8 cellular contexts compared by ENCODE assay signal in the genomic region with DNA sequence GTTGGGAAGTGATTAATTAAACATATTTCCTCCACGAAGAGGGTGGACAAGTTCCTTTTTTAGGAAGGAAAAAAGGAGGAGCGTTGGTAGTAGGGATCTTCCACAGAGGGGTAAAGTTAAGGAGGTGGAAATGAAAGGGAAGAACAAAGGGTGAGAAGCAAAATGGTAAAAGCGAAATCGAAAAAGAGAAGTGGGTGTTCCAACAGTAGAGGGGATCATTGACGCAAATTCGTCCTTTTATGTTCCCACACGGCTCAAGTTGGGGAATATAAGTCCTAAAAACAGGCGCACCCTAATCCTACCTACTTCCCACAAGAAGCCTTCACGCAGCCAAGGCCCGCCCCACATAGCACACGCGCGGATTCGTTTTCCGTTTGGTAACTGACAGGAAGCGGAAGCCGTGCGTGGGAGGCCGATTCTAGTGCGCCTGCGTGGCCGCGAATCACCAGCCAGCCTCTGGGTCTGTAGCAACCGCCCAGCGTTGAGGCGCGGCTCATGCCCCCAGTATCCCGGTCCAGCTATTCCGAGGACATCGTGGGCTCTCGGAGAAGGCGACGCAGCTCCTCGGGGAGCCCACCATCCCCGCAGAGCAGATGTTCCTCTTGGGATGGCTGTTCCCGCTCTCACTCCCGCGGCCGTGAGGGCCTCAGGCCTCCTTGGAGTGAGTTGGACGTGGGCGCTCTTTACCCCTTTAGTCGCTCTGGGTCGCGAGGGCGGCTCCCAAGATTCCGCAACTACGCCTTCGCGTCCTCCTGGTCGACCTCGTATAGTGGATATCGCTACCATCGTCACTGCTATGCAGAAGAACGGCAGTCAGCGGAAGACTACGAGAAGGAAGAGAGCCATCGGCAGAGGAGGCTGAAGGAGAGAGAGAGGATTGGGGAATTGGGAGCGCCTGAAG. TPM values are rescaled to one million over a fixed set of nuclear protein-coding genes. Genes with fewer than 3 reads are reported as not detected.
A peak's percentile ranks its signal among the peaks of the same experiment; 100 is the strongest.
DNase-seq lines count a peak whose midpoint lies in the region; ATAC-seq and TF ChIP-seq lines count a peak whose summit lies in the region.

Gene NKAPL, plus strand, starts transcription at position 421 of the 901 bp plus-strand sequence. Its CDS starts 75 bp downstream, at position 496.

- H3K9me3 Mint-ChIP-seq in CD8-positive, alpha-beta T cell: peaks cover 3% of the 10 kb centered on the region
- H3K9me3 Mint-ChIP-seq in natural killer cell treated with Interleukin-12 subunit alpha and Interleukin-12 subunit beta and Interleukin-15 and Interleukin-18, amount 100 ng/mL, for 72 hours: peaks cover 4% of the 10 kb centered on the region

- POLR2A ChIA-PET in CD8-positive, alpha-beta T cell (lab: Charles Lee): no interaction called here

- peak within 1 kb of the TSS in 1 of 2 donors; percentile 22 for H3K9ac ChIP-seq in stomach smooth muscle (ENCODE audit: low read length in 2 of 2)

- intact Hi-C loops in CD8-positive, alpha-beta T cell (cut with DNase I, micrococcal nuclease): loop anchor here in 1 of 2 experiments (10.0 kb wide), 1 partner anchor 1084 kb away; no protein-coding TSS in a partner anchor

- peaks cover 9% of the 10 kb centered on the region for H3K4me1 Mint-ChIP-seq in CD8-positive, alpha-beta T cell (ENCODE audit: low read depth)
- peaks cover 4 to 6% of the 10 kb centered on the region in 2 donors for H3K4me1 Mint-ChIP-seq in natural killer cell treated with Interleukin-12 subunit alpha and Interleukin-12 subunit beta and Interleukin-15 and Interleukin-18, amount 100 ng/mL, for 72 hours (ENCODE audit: low read depth in 2 of 2)

- ATAC-seq in CD8-positive, alpha-beta T cell: peak; percentile 51
- peak; percentile 49 for ATAC-seq in esophagus mucosa
- ATAC-seq in natural killer cell treated with Interleukin-12 subunit alpha and Interleukin-12 subunit beta and Interleukin-15 and Interleukin-18, amount 100 ng/mL, for 72 hours: peak; percentile 65 to 78
- ATAC-seq in HG02571 (IDR thresholded peaks at IDR 0.05; ENCODE audit: unreplicated experiment): no peak
- no peak for ATAC-seq in GM19035 (IDR thresholded peaks at IDR 0.05; ENCODE audit: unreplicated experiment)

- H3K27ac ChIP-seq in CD8-positive, alpha-beta T cell (ENCODE audit: low read depth, low read length): no peak within 1 kb of the TSS
- H3K27ac ChIP-seq in stomach smooth muscle (ENCODE audit: low read length): peak within 1 kb of the TSS; percentile 3

- H3K36me3 ChIP-seq in CD8-positive, alpha-beta T cell (ENCODE audit: insufficient read depth, low read length): no peaks in the 10 kb centered on the region
- no peaks in the 10 kb centered on the region for H3K36me3 ChIP-seq in stomach smooth muscle (ENCODE audit: control insufficient read depth in 2 of 2, insufficient read depth in 2 of 2, low read length in 2 of 2)

- H3K27me3 Mint-ChIP-seq in CD8-positive, alpha-beta T cell (ENCODE audit: low read depth): peaks cover 7% of the 10 kb centered on the region
- peaks cover 33 to 35% of the 10 kb centered on the region in 2 donors for H3K27me3 Mint-ChIP-seq in natural killer cell treated with Interleukin-12 subunit alpha and Interleukin-12 subunit beta and Interleukin-15 and Interleukin-18, amount 100 ng/mL, for 72 hours

- H3K4me3 ChIP-seq in CD8-positive, alpha-beta T cell (ENCODE audit: low read depth, low read length): peak within 1 kb of the TSS; percentile 2
- peak within 1 kb of the TSS; percentile 72 to 74 for H3K4me3 ChIP-seq in stomach smooth muscle (ENCODE audit: low read length in 2 of 2)

- CTCF ChIA-PET in CD8-positive, alpha-beta T cell (lab: Charles Lee): interaction anchor here (0.9 kb wide), 1 partner anchor 117 kb away, joined by 3 read pairs; the partner anchor contains the start of gene ZKSCAN8

- no peaks in the 10 kb centered on the region for H3K36me3 Mint-ChIP-seq in CD8-positive, alpha-beta T cell
- peaks cover 27% of the 10 kb centered on the region for H3K36me3 Mint-ChIP-seq in natural killer cell treated with Interleukin-12 subunit alpha and Interleukin-12 subunit beta and Interleukin-15 and Interleukin-18, amount 100 ng/mL, for 72 hours

- H3K9me3 ChIP-seq in CD8-positive, alpha-beta T cell (ENCODE audit: low read length): no peaks in the 10 kb centered on the region
- H3K9me3 ChIP-seq in stomach smooth muscle (ENCODE audit: control insufficient read depth in 2 of 2, low read length in 2 of 2): peaks cover 3 to 11% of the 10 kb centered on the region in 2 donors

- TF ChIP-seq CTCF in CD8-positive, alpha-beta T cell (IDR thresholded peaks at IDR 0.05): no peak

- H3K27me3 ChIP-seq in CD8-positive, alpha-beta T cell (ENCODE audit: insufficient read depth, low read length): no peaks in the 10 kb centered on the region
- H3K27me3 ChIP-seq in stomach smooth muscle (ENCODE audit: control insufficient read depth in 1 of 2, insufficient read depth in 2 of 2, low read length in 2 of 2): no peaks in the 10 kb centered on the region

- DNase-seq in CD8-positive, alpha-beta T cell: peak; percentile 6 to 75 (median 50)
- DNase-seq in activated T-cell treated with anti-CD3 and anti-CD28 coated beads for 1 hour (ENCODE audit: low read depth): peak; percentile 42
- peak; percentile 87 for DNase-seq in natural killer cell treated with Interleukin-12 subunit alpha and Interleukin-12 subunit beta and Interleukin-15 and Interleukin-18, amount 100 ng/mL, for 72 hours (ENCODE audit: low spot score)
- DNase-seq in NCI-H1694 treated with DMSO at 0.1 percent for 48 hours (lab: John Stamatoyannopoulos, UW): no peak

- no peak within 1 kb of the TSS for H3K27ac Mint-ChIP-seq in CD8-positive, alpha-beta T cell
- peak within 1 kb of the TSS; percentile 24 to 52 for H3K27ac Mint-ChIP-seq in natural killer cell treated with Interleukin-12 subunit alpha and Interleukin-12 subunit beta and Interleukin-15 and Interleukin-18, amount 100 ng/mL, for 72 hours

- H3K4me3 Mint-ChIP-seq in CD8-positive, alpha-beta T cell: peak within 1 kb of the TSS; percentile 60
- H3K4me3 Mint-ChIP-seq in natural killer cell treated with Interleukin-12 subunit alpha and Interleukin-12 subunit beta and Interleukin-15 and Interleukin-18, amount 100 ng/mL, for 72 hours: peak within 1 kb of the TSS; percentile 59

- H3K4me1 ChIP-seq in CD8-positive, alpha-beta T cell (ENCODE audit: insufficient read depth, low read length): no peaks in the 10 kb centered on the region
- H3K4me1 ChIP-seq in stomach smooth muscle (ENCODE audit: control insufficient read depth, insufficient read depth, low read length): peaks cover 4% of the 10 kb centered on the region

RNA-seq across cellular contexts. Expression of gene NKAPL, which starts in this region (rescaled TPM):
- not detected for total RNA-seq in CD8-positive, alpha-beta T cell
- 0.12 TPM for total RNA-seq in esophagus mucosa
- under 1 TPM in 1 of 2 donors, not detected in 1; 0.45 TPM for total RNA-seq in natural killer cell treated with Interleukin-12 subunit alpha and Interleukin-12 subunit beta and Interleukin-15 and Interleukin-18, amount 100 ng/mL, for 72 hours

Comparison
In these comparisons a context has a peak if more than half of its experiments do, and no peak if none do; other contexts are left out.
1. Peak in DNase-seq, ATAC-seq and H3K4me3 ChIP-seq in CD8-positive, alpha-beta T cell; RNA of the gene not detected or under 1 TPM.
2. Peak in ATAC-seq in esophagus mucosa; RNA of the gene not detected or under 1 TPM.
3. Peak in DNase-seq and ATAC-seq in natural killer cell treated with Interleukin-12 subunit alpha and Interleukin-12 subunit beta and Interleukin-15 and Interleukin-18, amount 100 ng/mL, for 72 hours; RNA of the gene not detected or under 1 TPM.